10 cellular contexts compared by ENCODE assay signal in genomic region chr2:131040661-131041401, GRCh38. TPM values are rescaled to one million over a fixed set of nuclear protein-coding genes. Genes with fewer than 3 reads are reported as not detected.
A peak's percentile ranks its signal among the peaks of the same experiment; 100 is the strongest.
DNase-seq lines count a peak whose midpoint lies in the region; ATAC-seq, FAIRE-seq and TF ChIP-seq lines count a peak whose summit lies in the region.
"Had no signal": no experiment of that assay in that cellular context is flagged by ENCODE, and none has a peak within 500 bp of the region (broad histone marks: within the 10 kb centered on the region; RNA-seq: fewer than 3 reads in every experiment).

No MANE protein-coding gene starts in this region.

- intact Hi-C loops in pancreas (cut with DNase I): no loop called here

- no peak overlapping the region for H3K27ac ChIP-seq in CD8-positive, alpha-beta memory T cell (ENCODE audit: low read depth, low read length)
- H3K27ac ChIP-seq in fibroblast of lung (ENCODE audit: insufficient read depth, low read length): no peak overlapping the region
- peak overlapping the region; percentile 41 to 64 (median 52) for H3K27ac ChIP-seq in pancreas

- peaks cover 25 to 50% (median 32%) of the 10 kb centered on the region in 3 donors for H3K4me1 Mint-ChIP-seq in CD8-positive, alpha-beta memory T cell
- H3K4me1 Mint-ChIP-seq in T-helper 17 cell: peaks cover 20% of the 10 kb centered on the region

- in situ Hi-C loops in GM13977 (cut with MboI; ENCODE audit: low pct_unique_long_range_greater_than_20kb, low sequenced_read_pairs, unreplicated experiment): no loop called here

- peak overlapping the region; percentile 61 for H3K4me3 ChIP-seq in CD8-positive, alpha-beta memory T cell (ENCODE audit: low read length)
- H3K4me3 ChIP-seq in fibroblast of lung (replicated peaks in 1 of 4; ENCODE audit: control extremely low read depth in 1 of 4, insufficient read depth in 1 of 4, low read depth in 3 of 4, low read length in 4 of 4): no peak overlapping the region
- peak overlapping the region in 2 of 4 donors; percentile 7 to 16 for H3K4me3 ChIP-seq in pancreas

- H3K4me3 Mint-ChIP-seq in CD8-positive, alpha-beta memory T cell: peak overlapping the region; percentile 84 to 95 (median 91)
- peak overlapping the region; percentile 90 for H3K4me3 Mint-ChIP-seq in T-helper 17 cell

- H3K4me1 ChIP-seq in CD8-positive, alpha-beta memory T cell (ENCODE audit: insufficient read depth, low read length): peaks cover 35% of the 10 kb centered on the region
- H3K4me1 ChIP-seq in fibroblast of lung (ENCODE audit: control insufficient read depth, extremely low read depth, insufficient read depth, low read length): no peaks in the 10 kb centered on the region
- H3K4me1 ChIP-seq in pancreas: peaks cover 5 to 14% (median 10%) of the 10 kb centered on the region in 3 donors

- peak in 1 of 5 donors; percentile 44 for DNase-seq in CD8-positive, alpha-beta memory T cell
- no peak for DNase-seq in T-helper 17 cell
- peak in 1 of 2 donors; percentile 37 for DNase-seq in fibroblast of lung (ENCODE audit: low read depth in 2 of 2)
- peak in 5 of 6 donors; percentile 71 to 85 (median 73) for DNase-seq in pancreas
- no peak for DNase-seq in GM13977 (ENCODE audit: low spot score)
- no peak for DNase-seq in KG1 (lab: John Stamatoyannopoulos, UW)
- no peak for DNase-seq in cerebellar cortex (ENCODE audit: low spot score)
- DNase-seq: activated effector memory CD4-positive, alpha-beta T cell treated with anti-CD3 and anti-CD28 coated beads, Interleukin-2, amount 50 U/mL, for 16 hours; NCI-H524 had no signal

- CTCF ChIA-PET in CD8-positive, alpha-beta memory T cell (lab: Charles Lee): interaction anchor here (1.1 to 2.7 kb wide), 8 partner anchors 8 to 244 kb away, joined by 3 to 9 read pairs (median 3); partner anchors contain the start of gene FAM168B

- H3K27ac Mint-ChIP-seq in CD8-positive, alpha-beta memory T cell: peak overlapping the region; percentile 6 to 91 (median 86)
- peak overlapping the region; percentile 66 for H3K27ac Mint-ChIP-seq in T-helper 17 cell

- H3K27me3 Mint-ChIP-seq in CD8-positive, alpha-beta memory T cell: no peaks in the 10 kb centered on the region
- peaks cover 15% of the 10 kb centered on the region for H3K27me3 Mint-ChIP-seq in T-helper 17 cell

- POLR2A ChIA-PET in CD8-positive, alpha-beta memory T cell (lab: Charles Lee): interaction anchor here (0.6 to 1.6 kb wide), 5 partner anchors 12 to 68 kb away, joined by 3 to 6 read pairs (median 3); partner anchors contain the start of gene PLEKHB2

- 23 to 29% methylated on average over 23 of the region's 23 CpGs for WGBS in pancreas, 2 donors

- no peaks in the 10 kb centered on the region for H3K79me2 ChIP-seq in fibroblast of lung (ENCODE audit: control insufficient read depth, insufficient read depth, low read length)

- H3K9ac ChIP-seq in fibroblast of lung (ENCODE audit: insufficient read depth, low read length): no peak overlapping the region

- peak; percentile 21 for ATAC-seq in T-helper 17 cell
- peak; percentile 73 to 83 (median 80) for ATAC-seq in pancreas

- no peaks in the 10 kb centered on the region for H3K9me3 ChIP-seq in CD8-positive, alpha-beta memory T cell (ENCODE audit: low read length)
- H3K9me3 ChIP-seq in T-helper 17 cell (ENCODE audit: control insufficient read depth, low read length, poor library complexity, severe bottlenecking) (no peaks in the 10 kb centered on the region), fibroblast of lung (ENCODE audit: control insufficient read depth, insufficient read depth, low read depth, low read length) (no peaks in the 10 kb centered on the region), pancreas (no peaks in the 10 kb centered on the region)

- H3K4me2 ChIP-seq in fibroblast of lung (ENCODE audit: extremely low read depth, insufficient read depth, low read length): no peak overlapping the region

- TF ChIP-seq CTCF in fibroblast of lung (conservative IDR thresholded peaks at IDR 0.05 in 1 of 2, IDR thresholded peaks at IDR 0.05 in 1 of 2; ENCODE audit: low read depth in 1 of 2, low read length in 2 of 2) (peak; percentile 11 to 45), pancreas (IDR thresholded peaks at IDR 0.05) (no peak), GM13977 (IDR thresholded peaks at IDR 0.05; ENCODE audit: extremely low read depth, insufficient read depth, missing control alignments) (no peak)

- no peak for FAIRE-seq in pancreas (lab: Jason Lieb, UNC)
- FAIRE-seq: G401.6 had no signal

- no peaks in the 10 kb centered on the region for H3K36me3 Mint-ChIP-seq in CD8-positive, alpha-beta memory T cell
- no peaks in the 10 kb centered on the region for H3K36me3 Mint-ChIP-seq in T-helper 17 cell (ENCODE audit: low read depth)

- no peaks in the 10 kb centered on the region for H3K9me3 Mint-ChIP-seq in CD8-positive, alpha-beta memory T cell

- H3K36me3 ChIP-seq in CD8-positive, alpha-beta memory T cell (ENCODE audit: insufficient read depth, low read length): no peaks in the 10 kb centered on the region
- H3K36me3 ChIP-seq in fibroblast of lung (ENCODE audit: control insufficient read depth, insufficient read depth, low read length) (no peaks in the 10 kb centered on the region), pancreas (no peaks in the 10 kb centered on the region)

- no peaks in the 10 kb centered on the region for H4K20me1 ChIP-seq in fibroblast of lung (ENCODE audit: control insufficient read depth, extremely low read depth, insufficient read depth, low read length)

- H3K27me3 ChIP-seq in CD8-positive, alpha-beta memory T cell (ENCODE audit: insufficient read depth, low read length, poor library complexity, severe bottlenecking): no peaks in the 10 kb centered on the region
- peaks cover 3% of the 10 kb centered on the region for H3K27me3 ChIP-seq in fibroblast of lung (ENCODE audit: control insufficient read depth, insufficient read depth, low read length)
- H3K27me3 ChIP-seq in pancreas: no peaks in the 10 kb centered on the region

- no peak overlapping the region for H2AFZ ChIP-seq in fibroblast of lung (ENCODE audit: low read length)

RNA-seq across cellular contexts. Expression of gene FAM168B, which starts 52.4 kb away (rescaled TPM):
- 10 to 100 TPM; 93.1 to 97.6 TPM for total RNA-seq in CD8-positive, alpha-beta memory T cell
- polyA plus RNA-seq in CD8-positive, alpha-beta memory T cell: 40.4 TPM
- total RNA-seq in T-helper 17 cell (10 to 100 TPM; 56.1 to 71.2 TPM), fibroblast of lung (71.2 and 79.1 TPM in 2 replicates), pancreas (10 to 100 TPM; 26.2 to 37.2 (median 35.6) TPM)
- polyA plus RNA-seq in fibroblast of lung (87.8 and 95.8 TPM in 2 replicates), pancreas (10 to 100 TPM; 11.0 to 17.1 TPM)
- 62.2 and 65.9 TPM in 2 replicates for polyA plus RNA-seq in fibroblast of lung (2012)
- polyA minus RNA-seq in fibroblast of lung (ENCODE audit: low replicate concordance): 176 and 199 TPM in 2 replicates

Comparison
In these comparisons a context has a peak if more than half of its experiments do, and no peak if none do; other contexts are left out.
1. DNase-seq: peak in pancreas (5 of 6); none in T-helper 17 cell (0 of 3), GM13977 (single experiment), KG1 (single experiment) and cerebellar cortex (single experiment).
2. H3K27ac ChIP-seq: peak in pancreas (4 of 4); none in CD8-positive, alpha-beta memory T cell (single experiment) and fibroblast of lung (single experiment).
3. CTCF ChIP-seq: peak in fibroblast of lung (2 of 2); none in pancreas (0 of 4) and GM13977 (single experiment).